1 cellular context compared by ENCODE assay signal in the genomic region with DNA sequence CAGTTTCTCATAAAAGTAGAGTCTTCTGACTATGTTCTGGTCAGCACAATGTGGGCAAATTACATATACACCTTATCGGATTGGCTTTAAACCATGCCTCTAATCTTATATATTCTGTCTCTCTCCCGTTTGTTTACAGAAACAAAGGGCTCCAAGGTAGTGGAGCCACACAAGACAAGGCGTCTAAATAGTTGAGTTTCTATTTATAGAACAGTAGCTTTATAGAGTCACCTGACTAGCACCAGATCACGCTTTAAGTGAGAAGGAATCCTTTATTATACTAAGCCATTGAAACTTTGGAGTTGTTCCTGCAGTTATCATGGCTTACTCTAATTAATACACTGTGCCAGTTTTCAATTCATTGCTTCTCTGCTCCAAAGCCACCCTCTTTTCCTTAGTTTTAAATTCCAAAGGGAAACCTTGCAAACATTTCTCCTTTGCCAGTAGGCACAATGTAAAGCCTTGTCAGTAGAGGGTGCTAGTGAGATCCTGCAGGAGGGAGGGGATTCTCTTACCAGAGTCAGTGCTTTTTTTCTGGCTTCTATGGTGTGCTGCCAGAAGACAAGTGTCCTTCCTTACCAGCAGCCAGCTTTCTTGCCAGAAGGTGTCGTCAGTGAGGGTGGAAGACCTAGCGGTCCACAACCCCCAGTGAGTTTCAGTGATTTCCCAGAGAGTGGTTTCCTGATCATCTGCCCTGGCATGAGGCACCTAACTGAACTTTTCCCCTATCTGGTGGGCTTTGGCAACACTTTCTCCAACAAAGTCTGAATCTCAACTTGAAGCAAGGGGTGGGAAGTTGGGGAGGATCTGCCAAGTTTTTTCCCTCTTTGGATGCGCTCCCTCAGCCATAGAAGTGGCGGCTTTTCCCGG.
A peak's percentile ranks its signal among the peaks of the same experiment; 100 is the strongest.
TF ChIP-seq lines count a peak whose summit lies in the region.

No MANE protein-coding gene starts in this region.

TF ChIP-seq in GM23338, 12 proteins besides CTCF, POLR2A, EP300 and RAD21 (continued from another document):
- TF ChIP-seq, protein P1, sequence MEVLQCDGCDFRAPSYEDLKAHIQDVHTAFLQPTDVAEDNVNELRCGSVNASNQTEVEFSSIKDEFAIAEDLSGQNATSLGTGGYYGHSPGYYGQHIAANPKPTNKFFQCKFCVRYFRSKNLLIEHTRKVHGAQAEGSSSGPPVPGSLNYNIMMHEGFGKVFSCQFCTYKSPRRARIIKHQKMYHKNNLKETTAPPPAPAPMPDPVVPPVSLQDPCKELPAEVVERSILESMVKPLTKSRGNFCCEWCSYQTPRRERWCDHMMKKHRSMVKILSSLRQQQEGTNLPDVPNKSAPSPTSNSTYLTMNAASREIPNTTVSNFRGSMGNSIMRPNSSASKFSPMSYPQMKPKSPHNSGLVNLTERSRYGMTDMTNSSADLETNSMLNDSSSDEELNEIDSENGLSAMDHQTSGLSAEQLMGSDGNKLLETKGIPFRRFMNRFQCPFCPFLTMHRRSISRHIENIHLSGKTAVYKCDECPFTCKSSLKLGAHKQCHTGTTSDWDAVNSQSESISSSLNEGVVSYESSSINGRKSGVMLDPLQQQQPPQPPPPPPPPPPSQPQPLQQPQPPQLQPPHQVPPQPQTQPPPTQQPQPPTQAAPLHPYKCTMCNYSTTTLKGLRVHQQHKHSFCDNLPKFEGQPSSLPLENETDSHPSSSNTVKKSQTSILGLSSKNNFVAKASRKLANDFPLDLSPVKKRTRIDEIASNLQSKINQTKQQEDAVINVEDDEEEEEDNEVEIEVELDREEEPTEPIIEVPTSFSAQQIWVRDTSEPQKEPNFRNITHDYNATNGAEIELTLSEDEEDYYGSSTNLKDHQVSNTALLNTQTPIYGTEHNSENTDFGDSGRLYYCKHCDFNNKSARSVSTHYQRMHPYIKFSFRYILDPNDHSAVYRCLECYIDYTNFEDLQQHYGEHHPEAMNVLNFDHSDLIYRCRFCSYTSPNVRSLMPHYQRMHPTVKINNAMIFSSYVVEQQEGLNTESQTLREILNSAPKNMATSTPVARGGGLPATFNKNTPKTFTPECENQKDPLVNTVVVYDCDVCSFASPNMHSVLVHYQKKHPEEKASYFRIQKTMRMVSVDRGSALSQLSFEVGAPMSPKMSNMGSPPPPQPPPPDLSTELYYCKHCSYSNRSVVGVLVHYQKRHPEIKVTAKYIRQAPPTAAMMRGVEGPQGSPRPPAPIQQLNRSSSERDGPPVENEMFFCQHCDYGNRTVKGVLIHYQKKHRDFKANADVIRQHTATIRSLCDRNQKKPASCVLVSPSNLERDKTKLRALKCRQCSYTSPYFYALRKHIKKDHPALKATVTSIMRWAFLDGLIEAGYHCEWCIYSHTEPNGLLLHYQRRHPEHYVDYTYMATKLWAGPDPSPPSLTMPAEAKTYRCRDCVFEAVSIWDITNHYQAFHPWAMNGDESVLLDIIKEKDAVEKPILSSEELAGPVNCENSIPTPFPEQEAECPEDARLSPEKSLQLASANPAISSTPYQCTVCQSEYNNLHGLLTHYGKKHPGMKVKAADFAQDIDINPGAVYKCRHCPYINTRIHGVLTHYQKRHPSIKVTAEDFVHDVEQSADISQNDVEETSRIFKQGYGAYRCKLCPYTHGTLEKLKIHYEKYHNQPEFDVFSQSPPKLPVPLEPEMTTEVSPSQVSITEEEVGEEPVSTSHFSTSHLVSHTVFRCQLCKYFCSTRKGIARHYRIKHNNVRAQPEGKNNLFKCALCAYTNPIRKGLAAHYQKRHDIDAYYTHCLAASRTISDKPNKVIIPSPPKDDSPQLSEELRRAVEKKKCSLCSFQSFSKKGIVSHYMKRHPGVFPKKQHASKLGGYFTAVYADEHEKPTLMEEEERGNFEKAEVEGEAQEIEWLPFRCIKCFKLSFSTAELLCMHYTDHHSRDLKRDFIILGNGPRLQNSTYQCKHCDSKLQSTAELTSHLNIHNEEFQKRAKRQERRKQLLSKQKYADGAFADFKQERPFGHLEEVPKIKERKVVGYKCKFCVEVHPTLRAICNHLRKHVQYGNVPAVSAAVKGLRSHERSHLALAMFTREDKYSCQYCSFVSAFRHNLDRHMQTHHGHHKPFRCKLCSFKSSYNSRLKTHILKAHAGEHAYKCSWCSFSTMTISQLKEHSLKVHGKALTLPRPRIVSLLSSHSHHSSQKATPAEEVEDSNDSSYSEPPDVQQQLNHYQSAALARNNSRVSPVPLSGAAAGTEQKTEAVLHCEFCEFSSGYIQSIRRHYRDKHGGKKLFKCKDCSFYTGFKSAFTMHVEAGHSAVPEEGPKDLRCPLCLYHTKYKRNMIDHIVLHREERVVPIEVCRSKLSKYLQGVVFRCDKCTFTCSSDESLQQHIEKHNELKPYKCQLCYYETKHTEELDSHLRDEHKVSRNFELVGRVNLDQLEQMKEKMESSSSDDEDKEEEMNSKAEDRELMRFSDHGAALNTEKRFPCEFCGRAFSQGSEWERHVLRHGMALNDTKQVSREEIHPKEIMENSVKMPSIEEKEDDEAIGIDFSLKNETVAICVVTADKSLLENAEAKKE (CRISPR knock-in tag; IDR thresholded peaks at IDR 0.05), result peak; percentile 92
- TF ChIP-seq ZNF114 (CRISPR knock-in tag; IDR thresholded peaks at IDR 0.05) (peak; percentile 58; the same call in 1 of the 2 replicates), CREB1 (CRISPR knock-in tag; IDR thresholded peaks at IDR 0.05; ENCODE audit: low read depth) (0 out of 2 replicates have a peak, but pooled peaks have one; percentile 21)
